ENCODE assay signal across 8 cellular contexts in genomic region chr5:72816297-72817075, GRCh38.
DNase-seq lines count a peak whose midpoint lies in the region; ATAC-seq and TF ChIP-seq lines count a peak whose summit lies in the region.

TNPO1 (plus strand) TSS chr5:72816661; CDS start chr5:72816738, 77 bp downstream.

- H3K4me1 Mint-ChIP-seq in central memory CD8-positive, alpha-beta T cell: peaks cover 17% of the 10 kb centered on the region

- peak within 1 kb of the TSS; percentile 97 for H3K4me3 Mint-ChIP-seq in central memory CD8-positive, alpha-beta T cell

- POLR2A ChIA-PET in AG04449 (lab: Yijun Ruan, JAX): interaction anchor here (0.6 to 1.5 kb wide), 4 partner anchors 9 to 205 kb away, joined by 3 to 6 read pairs (median 3); no protein-coding TSS in a partner anchor

- H3K27me3 Mint-ChIP-seq in central memory CD8-positive, alpha-beta T cell: peaks cover 15% of the 10 kb centered on the region

- H3K27ac Mint-ChIP-seq in central memory CD8-positive, alpha-beta T cell (ENCODE audit: low read depth): peak within 1 kb of the TSS; percentile 96

- peak within 1 kb of the TSS; percentile 77 for H3K4me3 ChIP-seq in AG04449 (ENCODE audit: low read depth, low read length)

- TF ChIP-seq CTCF in AG04449 (IDR thresholded peaks at IDR 0.05; ENCODE audit: insufficient read depth, low read length, missing control alignments): no peak

- H3K9me3 Mint-ChIP-seq in central memory CD8-positive, alpha-beta T cell: no peaks in the 10 kb centered on the region

- CTCF ChIA-PET in AG04449 (lab: Yijun Ruan, JAX): interaction anchor here (0.7 to 4.9 kb wide), 7 partner anchors 25 to 450 kb away, joined by 3 to 109 read pairs (median 5); no protein-coding TSS in a partner anchor

- DNase-seq in AG04449 (ENCODE audit: low read depth, low spot score): peak; percentile 46
- DNase-seq in NCI-H2196 treated with DMSO at 0.1 percent for 48 hours (lab: John Stamatoyannopoulos, UW; ENCODE audit: unreplicated experiment): peak; percentile 62
- peak; percentile 75 to 79 for DNase-seq in central memory CD8-positive, alpha-beta T cell (ENCODE audit: low spot score in 2 of 2)
- peak; percentile 92 for DNase-seq in iris pigment epithelial cell (ENCODE audit: low read depth)
- DNase-seq in stimulated activated CD4-positive, alpha-beta T cell treated with anti-CD3 and anti-CD28 coated beads, Interleukin-12 subunit alpha, Interleukin-12 subunit beta, amount 100 ng/mL, for 24 hours (ENCODE audit: low read depth in 2 of 2): peak; percentile 66 to 75

- peaks cover 5% of the 10 kb centered on the region for H3K36me3 Mint-ChIP-seq in central memory CD8-positive, alpha-beta T cell (ENCODE audit: insufficient read depth)

- ATAC-seq in GM18868 (IDR thresholded peaks at IDR 0.05; ENCODE audit: unreplicated experiment) (peak; percentile 81), HG03103 (IDR thresholded peaks at IDR 0.05; ENCODE audit: low read depth, unreplicated experiment) (peak; percentile 66)
- peak; percentile 84 to 85 for ATAC-seq in activated CD4-positive, CD25-positive, alpha-beta regulatory T cell treated with anti-CD3 and anti-CD28 coated beads, Interleukin-2, amount 50 U/mL, for 24 hours
- peak; percentile 66 for ATAC-seq in central memory CD8-positive, alpha-beta T cell (replicated peaks; ENCODE audit: extremely low read depth, poor library complexity, severe bottlenecking)

Comparison
In these comparisons a context has a peak if more than half of its experiments do, and no peak if none do; other contexts are left out.
1. Peak in every context shown above with its lines: DNase-seq, ATAC-seq and H3K4me3 ChIP-seq.